8 cellular contexts compared by ENCODE assay signal in the genomic region with DNA sequence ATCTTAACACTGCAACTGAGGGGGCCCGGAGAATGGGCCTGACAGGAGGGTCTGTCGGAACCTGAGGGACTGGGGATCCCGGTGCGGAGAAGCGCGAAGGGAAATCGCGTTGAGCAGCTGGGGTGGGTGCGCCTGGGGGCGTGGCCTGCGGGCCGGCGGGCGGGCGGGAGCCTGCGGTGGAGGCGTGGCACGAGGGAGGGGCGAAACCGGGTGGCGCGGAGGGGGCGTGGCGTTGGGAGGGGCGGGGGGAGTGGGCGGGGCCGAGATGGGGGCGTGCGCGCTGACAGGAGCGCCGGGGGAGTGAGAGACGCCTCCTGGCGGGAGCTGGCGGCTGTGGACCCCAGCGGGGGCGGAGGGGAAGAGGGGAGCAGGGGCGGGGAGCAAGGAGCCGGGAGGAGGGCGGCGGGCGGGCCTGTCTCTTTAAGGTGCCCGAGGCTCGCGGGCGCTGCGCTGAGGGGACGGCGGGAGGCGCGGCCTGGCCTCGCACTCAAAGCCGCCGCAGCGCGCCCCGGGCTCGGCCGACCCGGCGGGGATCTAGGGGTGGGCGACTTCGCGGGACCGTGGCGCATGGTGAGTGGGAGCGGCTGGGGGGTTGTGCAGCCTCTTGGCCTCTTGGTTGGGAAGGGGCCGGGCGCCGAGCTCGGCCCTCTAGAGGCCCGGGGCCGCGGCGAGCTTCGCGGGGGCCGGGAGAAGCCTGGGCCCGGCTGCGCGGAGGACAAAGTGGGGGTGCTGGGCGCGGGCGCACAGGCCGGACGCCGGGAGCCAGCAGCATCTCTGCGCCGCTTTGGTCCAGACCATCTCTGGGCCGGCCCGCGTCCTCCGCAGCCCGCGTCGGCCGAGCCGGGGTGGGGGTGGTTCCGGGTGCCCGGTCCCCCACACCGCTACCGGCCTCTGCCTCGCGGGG. TPM values are rescaled to one million over a fixed set of nuclear protein-coding genes. Genes with fewer than 3 reads are reported as not detected.
A peak's percentile ranks its signal among the peaks of the same experiment; 100 is the strongest.
DNase-seq lines count a peak whose midpoint lies in the region; ATAC-seq and TF ChIP-seq lines count a peak whose summit lies in the region.

Gene TWSG1, plus strand, starts transcription at position 423 of the 904 bp plus-strand sequence. CDS start 2,457 bp downstream, outside the sequence.

- TF ChIP-seq POLR2A in Peyer's patch (IDR thresholded peaks at IDR 0.05), result peak; percentile 15 to 46

- TF ChIP-seq EP300 in Ishikawa (IDR thresholded peaks at IDR 0.05; ENCODE audit: borderline replicate concordance), result no peak

- DNase-seq in DMS79 (lab: John Stamatoyannopoulos, UW) (peak; percentile 67), Peyer's patch (peak; percentile 91 to 96 (median 96)), activated T-helper 1 cell treated with Interleukin-2 at 50 U/mL for 16 hours (ENCODE audit: low read depth) (peak; percentile 90), fibroblast of gingiva (ENCODE audit: low read depth) (peak; percentile 97), naive B cell (peak; percentile 89)

- no peaks in the 10 kb centered on the region for H3K27me3 Mint-ChIP-seq in naive B cell
- no peaks in the 10 kb centered on the region for H3K27me3 Mint-ChIP-seq in stimulated activated memory B cell treated with anti-CD40 and anti-IgM and Interleukin-4, amounts not matched to agents 10 μg/mL and 1 μg/mL and 100 μg/mL, for 72 hours

- no peaks in the 10 kb centered on the region for H3K9me3 ChIP-seq in Peyer's patch

- peak within 1 kb of the TSS; percentile 57 to 97 (median 80) for H3K27ac Mint-ChIP-seq in naive B cell
- peak within 1 kb of the TSS; percentile 56 for H3K27ac Mint-ChIP-seq in stimulated activated memory B cell treated with anti-CD40 and anti-IgM and Interleukin-4, amounts not matched to agents 10 μg/mL and 1 μg/mL and 100 μg/mL, for 72 hours

- H3K36me3 Mint-ChIP-seq in naive B cell, result peaks cover 0 to 5% of the 10 kb centered on the region in 2 donors
- peaks cover 5% of the 10 kb centered on the region for H3K36me3 Mint-ChIP-seq in stimulated activated memory B cell treated with anti-CD40 and anti-IgM and Interleukin-4, amounts not matched to agents 10 μg/mL and 1 μg/mL and 100 μg/mL, for 72 hours

- peak within 1 kb of the TSS; percentile 73 to 83 (median 81) for H3K27ac ChIP-seq in Peyer's patch

- no peaks in the 10 kb centered on the region for H3K27me3 ChIP-seq in Peyer's patch

- H3K36me3 ChIP-seq in Peyer's patch, result no peaks in the 10 kb centered on the region

- peak; percentile 73 for ATAC-seq in GM21576 (IDR thresholded peaks at IDR 0.05; ENCODE audit: unreplicated experiment)
- ATAC-seq in naive B cell (ENCODE audit: low read depth in 2 of 2), result peak; percentile 84 to 85
- peak; percentile 95 for ATAC-seq in stimulated activated memory B cell treated with anti-CD40 and anti-IgM and Interleukin-4, amounts not matched to agents 10 μg/mL and 1 μg/mL and 100 μg/mL, for 72 hours

- peaks cover 0 to 7% (median 0%) of the 10 kb centered on the region in 4 donors for H3K4me1 ChIP-seq in Peyer's patch

- H3K9me3 Mint-ChIP-seq in naive B cell, result peaks cover 0 to 2% (median 0%) of the 10 kb centered on the region in 7 donors
- no peaks in the 10 kb centered on the region for H3K9me3 Mint-ChIP-seq in stimulated activated memory B cell treated with anti-CD40 and anti-IgM and Interleukin-4, amounts not matched to agents 10 μg/mL and 1 μg/mL and 100 μg/mL, for 72 hours

- H3K4me3 Mint-ChIP-seq in naive B cell, result peak within 1 kb of the TSS; percentile 83 to 96 (median 93)
- peak within 1 kb of the TSS; percentile 92 for H3K4me3 Mint-ChIP-seq in stimulated activated memory B cell treated with anti-CD40 and anti-IgM and Interleukin-4, amounts not matched to agents 10 μg/mL and 1 μg/mL and 100 μg/mL, for 72 hours

- TF ChIP-seq CTCF in Peyer's patch (IDR thresholded peaks at IDR 0.05), result peak in 5 of 6 experiments; percentile 10 to 71 (median 22)

- H3K4me3 ChIP-seq in Peyer's patch, result peak within 1 kb of the TSS; percentile 73 to 81 (median 78)

- peak; percentile 1; the same call in 1 of the 2 replicates for TF ChIP-seq RAD21 in Ishikawa (IDR thresholded peaks at IDR 0.05; ENCODE audit: low read depth)

- peaks cover 6 to 21% (median 16%) of the 10 kb centered on the region in 3 donors for H3K4me1 Mint-ChIP-seq in naive B cell
- H3K4me1 Mint-ChIP-seq in stimulated activated memory B cell treated with anti-CD40 and anti-IgM and Interleukin-4, amounts not matched to agents 10 μg/mL and 1 μg/mL and 100 μg/mL, for 72 hours, result peaks cover 22% of the 10 kb centered on the region

TF ChIP-seq in Ishikawa, 13 proteins besides CTCF, POLR2A, EP300 and RAD21:
- TF ChIP-seq EGR1 (IDR thresholded peaks at IDR 0.05) (peak; percentile 79), TAF1 (IDR thresholded peaks at IDR 0.05; ENCODE audit: low read depth) (peak; percentile 49), ZBTB7A (IDR thresholded peaks at IDR 0.05; ENCODE audit: low read depth) (0 out of 2 replicates have a peak, but pooled peaks have one; percentile 64), CEBPB (IDR thresholded peaks at IDR 0.05) (no peak)
- TF ChIP-seq, protein P1, sequence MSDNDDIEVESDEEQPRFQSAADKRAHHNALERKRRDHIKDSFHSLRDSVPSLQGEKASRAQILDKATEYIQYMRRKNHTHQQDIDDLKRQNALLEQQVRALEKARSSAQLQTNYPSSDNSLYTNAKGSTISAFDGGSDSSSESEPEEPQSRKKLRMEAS (IDR thresholded peaks at IDR 0.05), result no peak

RNA-seq across cellular contexts. Expression of gene TWSG1, which starts in this region (rescaled TPM):
- total RNA-seq in Peyer's patch, result 10 to 100 TPM in 2 of 4 donors, 1 to 10 TPM in 2; 7.5 to 12.4 (median 10.5) TPM
- polyA plus RNA-seq in naive B cell (ENCODE audit: low read depth in 6 of 6), result 1 to 10 TPM; 1.8 to 3.6 (median 2.8) TPM

Comparison
In these comparisons a context has a peak if more than half of its experiments do, and no peak if none do; other contexts are left out.
1. Peak in every context shown above with its lines: DNase-seq, ATAC-seq, H3K4me3 ChIP-seq and H3K27ac ChIP-seq.